Comparison of ENCODE assay signal across 21 cellular contexts in the genomic region with DNA sequence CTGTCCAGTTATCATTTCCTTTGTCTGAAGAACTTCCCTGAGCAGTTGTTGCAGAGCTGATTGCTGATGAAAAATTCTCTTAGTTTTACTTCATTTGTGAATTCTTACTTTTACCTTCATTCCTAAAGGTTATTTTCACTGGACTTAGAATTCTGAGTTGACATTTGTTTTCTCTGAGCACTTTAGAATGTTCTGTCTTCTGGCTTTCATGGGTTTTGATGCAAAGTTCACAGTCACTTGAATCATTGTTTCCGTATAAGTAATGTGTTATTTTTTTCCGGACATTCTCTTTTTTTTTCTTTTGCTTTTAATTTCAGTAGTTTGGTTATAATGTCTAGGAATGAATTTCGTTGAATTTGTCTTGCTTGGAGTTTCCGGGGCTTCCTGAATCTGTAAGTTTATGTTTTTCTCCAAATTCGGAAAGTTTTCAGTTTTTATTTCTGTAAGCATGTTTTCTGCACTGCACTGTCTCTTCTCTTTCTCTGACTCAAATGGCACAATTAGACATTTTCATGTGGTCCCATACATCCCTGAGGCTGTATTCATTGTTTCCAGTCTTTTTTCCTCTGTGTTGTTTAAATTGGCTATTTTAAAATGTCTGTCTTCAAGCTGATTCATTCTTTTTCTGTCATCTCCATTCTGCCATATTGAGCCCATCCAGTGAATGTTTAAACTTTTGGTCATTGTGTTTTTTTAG.
"Had no signal": no experiment of that assay in that cellular context is flagged by ENCODE, and none has a peak within 500 bp of the region (broad histone marks: within the 10 kb centered on the region; RNA-seq: fewer than 3 reads in every experiment).

No MANE protein-coding gene starts in this region.

- H3K36me3 ChIP-seq: gastroesophageal sphincter, neutrophil, ovary, prostate gland, tibial artery had no signal

- H3K36me3 Mint-ChIP-seq: brain; natural killer cell treated with Interleukin-12 subunit alpha and Interleukin-12 subunit beta and Interleukin-15 and Interleukin-18, amount 100 ng/mL, for 72 hours had no signal

- H3K27me3 ChIP-seq: gastroesophageal sphincter, ovary had no signal

- H3K9me3 Mint-ChIP-seq: activated B cell treated with CpG ODN at 0.5 μM for 24 hours; natural killer cell treated with Interleukin-12 subunit alpha and Interleukin-12 subunit beta and Interleukin-15 and Interleukin-18, amount 100 ng/mL, for 72 hours had no signal

- H3K4me3 Mint-ChIP-seq: activated B cell treated with CpG ODN at 0.5 μM for 24 hours; brain; natural killer cell treated with Interleukin-12 subunit alpha and Interleukin-12 subunit beta and Interleukin-15 and Interleukin-18, amount 100 ng/mL, for 72 hours had no signal

- DNase-seq: activated B cell treated with CpG ODN at 0.5 μM for 24 hours; activated CD4-positive, alpha-beta T cell treated with anti-CD3 and anti-CD28 coated beads for 4 hours; activated gamma-delta T cell; aorta; head of caudate nucleus; hypothalamus; left ventricle myocardium superior; midbrain; ovary; SHP77 treated with DMSO at 0.1 percent for 48 hours; stimulated activated CD4-positive, alpha-beta T cell treated with anti-CD3 and anti-CD28 coated beads, Interleukin-2, amount 100 ng/mL, for 48 hours; stimulated activated naive CD4-positive, alpha-beta T cell treated with Interleukin-2 at 50 U/mL for 16 hours; T1000; tibial artery had no signal

- H3K27ac ChIP-seq: epithelial cell of prostate, gastroesophageal sphincter, neutrophil, ovary, prostate gland, SK-N-MC, tibial artery had no signal

- H3K4me1 ChIP-seq: gastroesophageal sphincter, prostate gland, tibial artery had no signal

- H3K9me3 ChIP-seq: gastroesophageal sphincter, neutrophil, ovary, prostate gland, tibial artery had no signal

- H3K4me1 Mint-ChIP-seq: activated B cell treated with CpG ODN at 0.5 μM for 24 hours, brain had no signal

- H3K4me3 ChIP-seq: gastroesophageal sphincter, ovary, prostate gland, SK-N-MC, tibial artery had no signal

- H3K27ac Mint-ChIP-seq: activated B cell treated with CpG ODN at 0.5 μM for 24 hours; brain; natural killer cell treated with Interleukin-12 subunit alpha and Interleukin-12 subunit beta and Interleukin-15 and Interleukin-18, amount 100 ng/mL, for 72 hours had no signal

- ATAC-seq: gastroesophageal sphincter; left ventricle myocardium superior; natural killer cell treated with Interleukin-12 subunit alpha and Interleukin-12 subunit beta and Interleukin-15 and Interleukin-18, amount 100 ng/mL, for 72 hours had no signal
